Comparison of ENCODE assay signal across 8 cellular contexts in the genomic region with DNA sequence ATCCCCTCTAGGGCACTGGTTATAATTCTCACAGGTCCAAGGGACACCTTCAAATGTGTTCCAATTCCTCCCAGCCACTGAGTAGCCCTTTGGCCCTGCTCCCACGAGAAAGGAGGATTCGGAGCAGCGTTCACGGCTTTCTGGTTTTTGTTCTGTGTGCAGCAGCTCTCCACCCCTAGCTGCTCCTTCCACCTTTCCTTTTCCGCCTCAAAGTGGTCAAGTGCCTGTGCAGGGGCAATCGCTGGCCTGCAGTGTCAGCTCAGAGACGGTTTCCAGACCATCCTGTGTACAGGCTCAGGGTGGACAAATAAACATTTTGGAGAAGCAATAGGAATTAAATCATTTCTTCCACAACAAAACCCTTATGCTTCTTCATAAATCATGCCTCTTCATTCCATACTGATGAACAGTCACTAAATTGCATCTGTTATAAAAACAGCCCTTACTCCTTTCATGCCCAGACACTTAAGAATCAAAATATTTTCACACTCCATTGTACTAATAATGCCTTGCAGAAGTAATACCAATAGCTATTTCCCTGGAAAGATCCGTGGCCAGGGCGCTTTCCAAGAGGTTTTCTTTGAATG. TPM values are rescaled to one million over a fixed set of nuclear protein-coding genes. Genes with fewer than 3 reads are reported as not detected.
DNase-seq lines count a peak whose midpoint lies in the region; ATAC-seq and TF ChIP-seq lines count a peak whose summit lies in the region.

No MANE protein-coding gene starts in this region.

- no peak for ATAC-seq in right cardiac atrium
- ATAC-seq in activated CD4-positive, CD25-positive, alpha-beta regulatory T cell treated with anti-CD3 and anti-CD28 coated beads, Interleukin-2, amount 50 U/mL, for 24 hours, result no peak
- ATAC-seq in GM18873 (IDR thresholded peaks at IDR 0.05; ENCODE audit: low FRiP score, unreplicated experiment), result no peak

- peaks cover 19% of the 10 kb centered on the region for H4K20me1 ChIP-seq in SK-N-SH (ENCODE audit: insufficient read depth)
- H4K20me1 ChIP-seq in smooth muscle cell (ENCODE audit: low read depth), result peaks cover 29% of the 10 kb centered on the region

- H2AFZ ChIP-seq in SK-N-SH (ENCODE audit: low read depth) (peak overlapping the region; percentile 97), smooth muscle cell (ENCODE audit: low read depth) (peak overlapping the region; percentile 89)

- DNase-seq in NCI-H1105 (lab: John Stamatoyannopoulos, UW) (peak; percentile 5), NCI-H1105 treated with DMSO at 0.1 percent for 48 hours (lab: John Stamatoyannopoulos, UW) (no peak), SK-N-SH (peak; percentile 54), right cardiac atrium (no peak), smooth muscle cell (lab: John Stamatoyannopoulos, UW; ENCODE audit: unreplicated experiment) (no peak)
- no peak for DNase-seq in activated CD4-positive, CD25-positive, alpha-beta regulatory T cell treated with anti-CD3 and anti-CD28 coated beads, Interleukin-2, amount 50 U/mL, for 72 hours

- H3K36me3 ChIP-seq in SK-N-SH (replicated peaks in 1 of 2; ENCODE audit: control insufficient read depth in 1 of 2, insufficient read depth in 2 of 2, low read length in 1 of 2), result peaks cover 0 to 7% of the 10 kb centered on the region in 2 experiments
- no peaks in the 10 kb centered on the region for H3K36me3 ChIP-seq in smooth muscle cell (ENCODE audit: low read depth)

- POLR2A ChIA-PET in SK-N-SH (lab: Yijun Ruan, JAX), result interaction anchor here (0.7 to 1.8 kb wide), 3 partner anchors 89 to 481 kb away, joined by 3 to 6 read pairs (median 4); no protein-coding TSS in a partner anchor

- H3K9me3 ChIP-seq in SK-N-SH, result no peaks in the 10 kb centered on the region
- no peaks in the 10 kb centered on the region for H3K9me3 ChIP-seq in right cardiac atrium (ENCODE audit: control insufficient read depth, low read length)
- H3K9me3 ChIP-seq in smooth muscle cell (replicated peaks; ENCODE audit: low read depth), result no peaks in the 10 kb centered on the region

- CTCF ChIA-PET in SK-N-SH (lab: Yijun Ruan, JAX), result interaction anchor here (0.6 to 5.6 kb wide), 19 partner anchors 10 to 360 kb away, joined by 3 to 65 read pairs (median 5); no protein-coding TSS in a partner anchor

- H3K4me3 ChIP-seq in SK-N-SH (ENCODE audit: low read depth in 2 of 2, low read length in 1 of 2) (peak overlapping the region; percentile 59 to 89), right cardiac atrium (ENCODE audit: low read length) (peak overlapping the region; percentile 100), smooth muscle cell (peak overlapping the region; percentile 78)

- no peaks in the 10 kb centered on the region for H3K9me2 ChIP-seq in SK-N-SH

- H3K4me1 ChIP-seq in SK-N-SH (ENCODE audit: control insufficient read depth in 1 of 2, insufficient read depth in 2 of 2, low read depth in 1 of 2, low read length in 1 of 2), result peaks cover 0 to 42% of the 10 kb centered on the region in 2 experiments; a peak in 3 of 4 replicates
- H3K4me1 ChIP-seq in right cardiac atrium (ENCODE audit: control insufficient read depth, insufficient read depth, low read length), result peaks cover 5% of the 10 kb centered on the region
- H3K4me1 ChIP-seq in smooth muscle cell (ENCODE audit: low read depth), result peaks cover 12% of the 10 kb centered on the region

- H3K79me2 ChIP-seq in SK-N-SH (ENCODE audit: insufficient read depth) (peaks cover 51% of the 10 kb centered on the region), smooth muscle cell (ENCODE audit: low read depth) (peaks cover 39% of the 10 kb centered on the region)

- H3K4me2 ChIP-seq in SK-N-SH, result peak overlapping the region; percentile 94
- peak overlapping the region; percentile 92 for H3K4me2 ChIP-seq in smooth muscle cell

- no peak for TF ChIP-seq EP300 in SK-N-SH (IDR thresholded peaks at IDR 0.05; ENCODE audit: borderline replicate concordance in 1 of 2, low read depth in 1 of 2, low read length in 1 of 2)

- H3F3A ChIP-seq in SK-N-SH (replicated peaks; ENCODE audit: insufficient read depth) (peaks cover 5% of the 10 kb centered on the region), smooth muscle cell (ENCODE audit: low read depth) (no peaks in the 10 kb centered on the region)

- no peak for TF ChIP-seq CTCF in SK-N-SH (IDR thresholded peaks at IDR 0.05)
- TF ChIP-seq CTCF in smooth muscle cell (IDR thresholded peaks at IDR 0.05; ENCODE audit: borderline replicate concordance, insufficient read depth, poor library complexity, severe bottlenecking), result no peak

- 25% methylated on average over 9 of the region's 9 CpGs for WGBS in SK-N-SH (ENCODE audit: low lambda C conversion rate)
- 39% methylated on average over 9 of the region's 9 CpGs for WGBS in right cardiac atrium
- 25% methylated on average over 9 of the region's 9 CpGs for WGBS in smooth muscle cell (ENCODE audit: low lambda C conversion rate)

- TF ChIP-seq RAD21 in SK-N-SH (IDR thresholded peaks at IDR 0.05; ENCODE audit: low read length), result 0 out of 2 replicates have a peak, but pooled peaks have one; percentile 13

- peak overlapping the region; percentile 1 to 64; a peak in 3 of 4 replicates for H3K27ac ChIP-seq in SK-N-SH (ENCODE audit: low read depth in 2 of 2, low read length in 1 of 2)
- no peak overlapping the region for H3K27ac ChIP-seq in right cardiac atrium (ENCODE audit: low read length)
- H3K27ac ChIP-seq in smooth muscle cell (ENCODE audit: low read depth), result no peak overlapping the region

- H3K27me3 ChIP-seq in SK-N-SH (ENCODE audit: insufficient read depth), result no peaks in the 10 kb centered on the region
- H3K27me3 ChIP-seq in right cardiac atrium (ENCODE audit: control insufficient read depth, insufficient read depth), result no peaks in the 10 kb centered on the region
- no peaks in the 10 kb centered on the region for H3K27me3 ChIP-seq in smooth muscle cell (ENCODE audit: low read depth)

- peak overlapping the region; percentile 78 for H3K9ac ChIP-seq in SK-N-SH
- peak overlapping the region; percentile 56 for H3K9ac ChIP-seq in smooth muscle cell (ENCODE audit: low read depth)

- intact Hi-C loops in right cardiac atrium (cut with DNase I), result loop anchor here in 2 of 4 donors (5.0 to 10.0 kb wide), 2 partner anchors 93 to 95 kb away; no protein-coding TSS in a partner anchor

TF ChIP-seq in SK-N-SH, 30 proteins besides CTCF, POLR2A, EP300 and RAD21:
- no peak for TF ChIP-seq GATA2 (CRISPR knock-in tag; IDR thresholded peaks at IDR 0.05)
- no peak for TF ChIP-seq POLR2AphosphoS5 (IDR thresholded peaks at IDR 0.05; ENCODE audit: low read depth, low read length)
- TF ChIP-seq, protein P1, sequence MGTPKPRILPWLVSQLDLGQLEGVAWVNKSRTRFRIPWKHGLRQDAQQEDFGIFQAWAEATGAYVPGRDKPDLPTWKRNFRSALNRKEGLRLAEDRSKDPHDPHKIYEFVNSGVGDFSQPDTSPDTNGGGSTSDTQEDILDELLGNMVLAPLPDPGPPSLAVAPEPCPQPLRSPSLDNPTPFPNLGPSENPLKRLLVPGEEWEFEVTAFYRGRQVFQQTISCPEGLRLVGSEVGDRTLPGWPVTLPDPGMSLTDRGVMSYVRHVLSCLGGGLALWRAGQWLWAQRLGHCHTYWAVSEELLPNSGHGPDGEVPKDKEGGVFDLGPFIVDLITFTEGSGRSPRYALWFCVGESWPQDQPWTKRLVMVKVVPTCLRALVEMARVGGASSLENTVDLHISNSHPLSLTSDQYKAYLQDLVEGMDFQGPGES (IDR thresholded peaks at IDR 0.05; ENCODE audit: low read depth, low read length), result no peak
- TF ChIP-seq, protein P2, sequence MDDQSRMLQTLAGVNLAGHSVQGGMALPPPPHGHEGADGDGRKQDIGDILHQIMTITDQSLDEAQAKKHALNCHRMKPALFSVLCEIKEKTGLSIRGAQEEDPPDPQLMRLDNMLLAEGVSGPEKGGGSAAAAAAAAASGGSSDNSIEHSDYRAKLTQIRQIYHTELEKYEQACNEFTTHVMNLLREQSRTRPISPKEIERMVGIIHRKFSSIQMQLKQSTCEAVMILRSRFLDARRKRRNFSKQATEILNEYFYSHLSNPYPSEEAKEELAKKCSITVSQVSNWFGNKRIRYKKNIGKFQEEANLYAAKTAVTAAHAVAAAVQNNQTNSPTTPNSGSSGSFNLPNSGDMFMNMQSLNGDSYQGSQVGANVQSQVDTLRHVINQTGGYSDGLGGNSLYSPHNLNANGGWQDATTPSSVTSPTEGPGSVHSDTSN (IDR thresholded peaks at IDR 0.05), result 0 out of 2 replicates have a peak, but pooled peaks have one; percentile 19

RNA-seq across cellular contexts. Expression of a gene that starts 1.1 kb away (rescaled TPM):
- polyA plus RNA-seq in SK-N-SH (2012; rRNA removed), result 3.0 and 3.6 TPM in 2 replicates
- polyA plus RNA-seq in SK-N-SH (2012; cell fraction: cytosol; rRNA removed), result 3.3 and 4.1 TPM in 2 replicates
- polyA plus RNA-seq in SK-N-SH (2012; cell fraction: nucleus; rRNA removed), result 5.3 and 5.7 TPM in 2 replicates
- 1 to 10 TPM in 3 of 4 donors, under 1 TPM in 1; 0.86 to 1.9 (median 1.6) TPM for total RNA-seq in right cardiac atrium
- polyA plus RNA-seq in right cardiac atrium, result 0.52 TPM
- total RNA-seq in smooth muscle cell, result 7.1 TPM in 2 replicates
- polyA plus RNA-seq in smooth muscle cell, result 4.1 and 5.9 TPM in 2 replicates

RNA-seq across cellular contexts. Expression of a gene that starts 55.8 kb away (rescaled TPM):
- polyA plus RNA-seq in SK-N-SH (2012; rRNA removed) (9.7 and 14.5 TPM in 2 replicates), right cardiac atrium (0.86 TPM), smooth muscle cell (17.0 and 20.0 TPM in 2 replicates)
- polyA plus RNA-seq in SK-N-SH (2012; cell fraction: cytosol; rRNA removed), result 9.1 and 10.8 TPM in 2 replicates
- polyA plus RNA-seq in SK-N-SH (2012; cell fraction: nucleus; rRNA removed), result 27.2 TPM in 2 replicates
- total RNA-seq in right cardiac atrium (1 to 10 TPM; 4.4 to 5.5 (median 5.3) TPM), smooth muscle cell (47.2 and 56.6 TPM in 2 replicates)

Comparison
In these comparisons a context has a peak if more than half of its experiments do, and no peak if none do; other contexts are left out.
1. DNase-seq: peak in NCI-H1105 (single experiment) and SK-N-SH (single experiment); none in NCI-H1105 treated with DMSO at 0.1 percent for 48 hours (single experiment), right cardiac atrium (0 of 3), smooth muscle cell (single experiment) and activated CD4-positive, CD25-positive, alpha-beta regulatory T cell treated with anti-CD3 and anti-CD28 coated beads, Interleukin-2, amount 50 U/mL, for 72 hours (single experiment).
2. H3K27ac ChIP-seq: peak in SK-N-SH (2 of 2); none in right cardiac atrium (single experiment) and smooth muscle cell (single experiment).
3. Peak in every context shown above with its lines, with median percentiles within 50 percentile points of each other: H3K4me3 ChIP-seq.